In genomic region chr5:59683311-59683710, GRCh38 we compare ENCODE assay signal across 20 cellular contexts.
A peak's percentile ranks its signal among the peaks of the same experiment; 100 is the strongest.
DNase-seq lines count a peak whose midpoint lies in the region; ATAC-seq, FAIRE-seq and TF ChIP-seq lines count a peak whose summit lies in the region.
"Had no signal": no experiment of that assay in that cellular context is flagged by ENCODE, and none has a peak within 500 bp of the region (broad histone marks: within the 10 kb centered on the region; RNA-seq: fewer than 3 reads in every experiment).

No MANE protein-coding gene starts in this region.

- POLR2A ChIA-PET in A549 (lab: Yijun Ruan, JAX) (no interaction called here), IMR-90 (lab: Charles Lee; ENCODE audit: unreplicated experiment) (no interaction called here)

- in situ Hi-C loops in IMR-90 (cut with MboI; ENCODE audit: low sequenced_read_pairs) = no loop called here

- dilution Hi-C loops in IMR-90 (cut with HindIII; ENCODE audit: low sequenced_read_pairs, unreplicated experiment) = no loop called here

- TF ChIP-seq RAD21 in A549 (conservative IDR thresholded peaks at IDR 0.05 in 1 of 2, IDR thresholded peaks at IDR 0.05 in 1 of 2) (no peak), IMR-90 (IDR thresholded peaks at IDR 0.05; ENCODE audit: low read length) (no peak)

- H3K27ac ChIP-seq in A549 = no peak overlapping the region
- H3K27ac ChIP-seq in IMR-90 (ENCODE audit: insufficient read depth, low read length) = no peak overlapping the region
- no peak overlapping the region for H3K27ac ChIP-seq in mesendoderm (ENCODE audit: low read depth, low read length)
- H3K27ac ChIP-seq: BLaER1 treated with 17β-estradiol and CSF1 and Interleukin-3, amounts not matched to agents 10 nM and 100 nM; C4-2B had no signal

- no peak for TF ChIP-seq CTCF in A549 (IDR thresholded peaks at IDR 0.05)
- TF ChIP-seq CTCF in IMR-90 (conservative IDR thresholded peaks at IDR 0.05; ENCODE audit: low read depth, low read length) = no peak

- H2BK20ac ChIP-seq in IMR-90 (ENCODE audit: low read depth, low read length) = no peak overlapping the region

- H3K56ac ChIP-seq in IMR-90 (ENCODE audit: extremely low read depth, insufficient read depth, low read length) (no peak overlapping the region), mesendoderm (ENCODE audit: low read length) (no peak overlapping the region)

- 92% methylated on average over 4 of the region's 4 CpGs for WGBS in A549 (ENCODE audit: missing lambda C conversion rate)
- WGBS in IMR-90 (ENCODE audit: extremely low coverage in 2 of 2, insufficient read length in 1 of 2), 2 experiments = no CpG with 5 or more reads among the region's 4 CpGs
- WGBS in mesendoderm (ENCODE audit: extremely low coverage, insufficient coverage, low lambda C conversion rate) = no CpG with 5 or more reads among the region's 4 CpGs

- CTCF ChIA-PET in A549 (lab: Yijun Ruan, JAX) (interaction anchor here (2.0 kb wide), 1 partner anchor 10 kb away, joined by 6 read pairs; no protein-coding TSS in a partner anchor), IMR-90 (lab: Yijun Ruan, JAX) (no interaction called here)

- no TSS peak for BruUV-seq in IMR-90 (replicated peaks; lab: Mats Ljungman, UMichigan)

- no peak overlapping the region for H3K4me3 ChIP-seq in A549
- no peak overlapping the region for H3K4me3 ChIP-seq in IMR-90 (ENCODE audit: insufficient read depth, low read depth, low read length)
- H3K4me3 ChIP-seq in mesendoderm (ENCODE audit: low read length) = no peak overlapping the region
- H3K4me3 ChIP-seq: BLaER1 treated with 17β-estradiol and CSF1 and Interleukin-3, amounts not matched to agents 10 nM and 100 nM had no signal

- no peak for FAIRE-seq in A549 (lab: Jason Lieb, UNC)
- FAIRE-seq: A204.1, G401.6, GM12891, GM19239 had no signal

- H3K27me3 ChIP-seq in IMR-90 (ENCODE audit: control insufficient read depth, insufficient read depth, low read length) = no peaks in the 10 kb centered on the region
- H3K27me3 ChIP-seq in mesendoderm (ENCODE audit: insufficient read depth, low read length, poor library complexity) = no peaks in the 10 kb centered on the region
- H3K27me3 ChIP-seq: BLaER1 treated with 17β-estradiol and CSF1 and Interleukin-3, amounts not matched to agents 10 nM and 100 nM had no signal

- H2BK5ac ChIP-seq in IMR-90 (ENCODE audit: low read depth, low read length, poor library complexity, severe bottlenecking) = no peak overlapping the region
- no peak overlapping the region for H2BK5ac ChIP-seq in mesendoderm (ENCODE audit: low read length)

- no peak overlapping the region for H4K91ac ChIP-seq in IMR-90 (ENCODE audit: insufficient read depth, low read depth, low read length)

- no peaks in the 10 kb centered on the region for H3K9me3 ChIP-seq in A549
- no peaks in the 10 kb centered on the region for H3K9me3 ChIP-seq in IMR-90 (ENCODE audit: control insufficient read depth, insufficient read depth, low read length)
- H3K9me3 ChIP-seq: BLaER1 treated with 17β-estradiol and CSF1 and Interleukin-3, amounts not matched to agents 10 nM and 100 nM; Caco-2 had no signal

- no peaks in the 10 kb centered on the region for H3K79me1 ChIP-seq in IMR-90 (ENCODE audit: low read depth in 1 of 2, low read length in 2 of 2)
- H3K79me1 ChIP-seq in mesendoderm (ENCODE audit: low read length) = no peaks in the 10 kb centered on the region

- H3K4ac ChIP-seq in IMR-90 (ENCODE audit: low read depth, low read length) = no peak overlapping the region
- H3K4ac ChIP-seq in mesendoderm (ENCODE audit: low read depth, low read length) = no peak overlapping the region

- ATAC-seq in A549 (no peak), IMR-90 (ENCODE audit: low read depth) (no peak), HG02642 (IDR thresholded peaks at IDR 0.05; ENCODE audit: poor library complexity, unreplicated experiment) (no peak)
- ATAC-seq: CD8-positive, alpha-beta T cell had no signal

- no peaks in the 10 kb centered on the region for H3K79me2 ChIP-seq in mesendoderm (ENCODE audit: control insufficient read depth, insufficient read depth, low read length)

- H2BK15ac ChIP-seq in IMR-90 (ENCODE audit: low read depth, low read length) (no peak overlapping the region), mesendoderm (replicated peaks; ENCODE audit: low read depth) (peak overlapping the region; percentile 92)

- H2AK5ac ChIP-seq in IMR-90 (ENCODE audit: low read depth, low read length) (no peak overlapping the region), mesendoderm (ENCODE audit: low read length) (no peak overlapping the region)

- H4K8ac ChIP-seq in IMR-90 (ENCODE audit: low read depth in 2 of 2, low read length in 2 of 2) (no peak overlapping the region), mesendoderm (ENCODE audit: low read depth, low read length) (no peak overlapping the region)

- H3K18ac ChIP-seq in IMR-90 (ENCODE audit: low read depth, low read length) = no peak overlapping the region
- H3K18ac ChIP-seq in mesendoderm (ENCODE audit: low read length) = no peak overlapping the region

- TF ChIP-seq POLR2A in A549 (IDR thresholded peaks at IDR 0.05; ENCODE audit: low read length) = no peak
- no peak for TF ChIP-seq POLR2A in IMR-90 (IDR thresholded peaks at IDR 0.05; ENCODE audit: low read depth, low read length)

- H3K23ac ChIP-seq in IMR-90 (ENCODE audit: low read depth, low read length) (no peak overlapping the region), mesendoderm (ENCODE audit: low read length) (no peak overlapping the region)

- peaks cover 27% of the 10 kb centered on the region; the same call in 2 of the 3 replicates for H3K4me1 ChIP-seq in A549
- no peaks in the 10 kb centered on the region for H3K4me1 ChIP-seq in IMR-90 (ENCODE audit: control insufficient read depth, insufficient read depth, low read length)
- no peaks in the 10 kb centered on the region for H3K4me1 ChIP-seq in mesendoderm (ENCODE audit: control insufficient read depth, low read depth, low read length)
- H3K4me1 ChIP-seq: Caco-2 had no signal

- no peak overlapping the region for H3K4me2 ChIP-seq in A549
- H3K4me2 ChIP-seq in IMR-90 (ENCODE audit: low read depth, low read length) = no peak overlapping the region
- no peak overlapping the region for H3K4me2 ChIP-seq in mesendoderm (ENCODE audit: low read length)
- H3K4me2 ChIP-seq: BLaER1 treated with 17β-estradiol and CSF1 and Interleukin-3, amounts not matched to agents 10 nM and 100 nM had no signal

- H4K5ac ChIP-seq in IMR-90 (ENCODE audit: low read depth, low read length) (no peak overlapping the region), mesendoderm (ENCODE audit: low read length) (no peak overlapping the region)

- H4K20me1 ChIP-seq in IMR-90 (ENCODE audit: insufficient read depth, low read length) = no peaks in the 10 kb centered on the region
- H4K20me1 ChIP-seq: BLaER1 treated with 17β-estradiol and CSF1 and Interleukin-3, amounts not matched to agents 10 nM and 100 nM had no signal

- no peak overlapping the region for H2AK9ac ChIP-seq in IMR-90 (replicated peaks; ENCODE audit: low read depth, low read length, poor library complexity)

- intact Hi-C loops in IMR-90 (cut with micrococcal nuclease) (no loop called here), posterior cingulate gyrus (cut with DNase I) (no loop called here)

- no peak overlapping the region for H3K14ac ChIP-seq in IMR-90 (replicated peaks; ENCODE audit: low read depth, low read length)

- no peaks in the 10 kb centered on the region for H3K9me1 ChIP-seq in IMR-90 (ENCODE audit: insufficient read depth, low read length)

- H3K9ac ChIP-seq in IMR-90 (ENCODE audit: low read depth, low read length) (no peak overlapping the region), mesendoderm (ENCODE audit: low read length) (no peak overlapping the region)
- H3K9ac ChIP-seq: BLaER1 treated with 17β-estradiol and CSF1 and Interleukin-3, amounts not matched to agents 10 nM and 100 nM had no signal

- DNase-seq in A549 (ENCODE audit: low read depth in 1 of 2, low spot score in 1 of 2) (no peak), IMR-90 (no peak), mesendoderm (no peak), NCI-H1092 treated with DMSO at 0.1 percent for 48 hours (lab: John Stamatoyannopoulos, UW) (no peak), posterior cingulate gyrus (no peak)
- DNase-seq: 8988T; AML-193; Caco-2; Calu3; CD4-positive, alpha-beta T cell; CD8-positive, alpha-beta T cell; DMS79 treated with DMSO at 0.1 percent for 48 hours; GF-D8 had no signal

- H3K36me3 ChIP-seq in IMR-90 (ENCODE audit: control insufficient read depth, insufficient read depth, low read length) (no peaks in the 10 kb centered on the region), mesendoderm (ENCODE audit: control insufficient read depth, insufficient read depth, low read length) (no peaks in the 10 kb centered on the region)
- H3K36me3 ChIP-seq: BLaER1 treated with 17β-estradiol and CSF1 and Interleukin-3, amounts not matched to agents 10 nM and 100 nM had no signal

- no peak for TF ChIP-seq EP300 in A549 (IDR thresholded peaks at IDR 0.05)

- H2BK120ac ChIP-seq in IMR-90 (ENCODE audit: low read depth, low read length) (no peak overlapping the region), mesendoderm (ENCODE audit: low read depth, low read length) (no peak overlapping the region)

- no peak overlapping the region for H2AFZ ChIP-seq in IMR-90 (replicated peaks; ENCODE audit: low read length, poor library complexity)

TF ChIP-seq in A549, 52 proteins besides CTCF, POLR2A, EP300 and RAD21:
- peak; percentile 84 for TF ChIP-seq MAFK (IDR thresholded peaks at IDR 0.05; ENCODE audit: partially characterized antibody)
- no peak for TF ChIP-seq MYC (IDR thresholded peaks at IDR 0.05; ENCODE audit: borderline replicate concordance, low read length)

TF ChIP-seq in IMR-90, 13 proteins besides CTCF, POLR2A, EP300 and RAD21:
- TF ChIP-seq RCOR1 (IDR thresholded peaks at IDR 0.05; ENCODE audit: insufficient replicate concordance, low read length) = no peak
- TF ChIP-seq FOS (IDR thresholded peaks at IDR 0.05; ENCODE audit: low read depth, low read length) = no peak
- no peak for TF ChIP-seq NFE2L2 (IDR thresholded peaks at IDR 0.05; ENCODE audit: low read depth, low read length)
- TF ChIP-seq ELK1 (IDR thresholded peaks at IDR 0.05; ENCODE audit: borderline replicate concordance, low read depth, low read length) = no peak
- TF ChIP-seq MAFK (IDR thresholded peaks at IDR 0.05; ENCODE audit: low read depth, low read length) = peak; percentile 74
- TF ChIP-seq SMC3 (IDR thresholded peaks at IDR 0.05; ENCODE audit: low read depth, low read length) = no peak
- TF ChIP-seq CEBPB (IDR thresholded peaks at IDR 0.05; ENCODE audit: low read depth, low read length) = no peak
- no peak for TF ChIP-seq BHLHE40 (IDR thresholded peaks at IDR 0.05; ENCODE audit: low read depth, low read length)
